In the genomic region with DNA sequence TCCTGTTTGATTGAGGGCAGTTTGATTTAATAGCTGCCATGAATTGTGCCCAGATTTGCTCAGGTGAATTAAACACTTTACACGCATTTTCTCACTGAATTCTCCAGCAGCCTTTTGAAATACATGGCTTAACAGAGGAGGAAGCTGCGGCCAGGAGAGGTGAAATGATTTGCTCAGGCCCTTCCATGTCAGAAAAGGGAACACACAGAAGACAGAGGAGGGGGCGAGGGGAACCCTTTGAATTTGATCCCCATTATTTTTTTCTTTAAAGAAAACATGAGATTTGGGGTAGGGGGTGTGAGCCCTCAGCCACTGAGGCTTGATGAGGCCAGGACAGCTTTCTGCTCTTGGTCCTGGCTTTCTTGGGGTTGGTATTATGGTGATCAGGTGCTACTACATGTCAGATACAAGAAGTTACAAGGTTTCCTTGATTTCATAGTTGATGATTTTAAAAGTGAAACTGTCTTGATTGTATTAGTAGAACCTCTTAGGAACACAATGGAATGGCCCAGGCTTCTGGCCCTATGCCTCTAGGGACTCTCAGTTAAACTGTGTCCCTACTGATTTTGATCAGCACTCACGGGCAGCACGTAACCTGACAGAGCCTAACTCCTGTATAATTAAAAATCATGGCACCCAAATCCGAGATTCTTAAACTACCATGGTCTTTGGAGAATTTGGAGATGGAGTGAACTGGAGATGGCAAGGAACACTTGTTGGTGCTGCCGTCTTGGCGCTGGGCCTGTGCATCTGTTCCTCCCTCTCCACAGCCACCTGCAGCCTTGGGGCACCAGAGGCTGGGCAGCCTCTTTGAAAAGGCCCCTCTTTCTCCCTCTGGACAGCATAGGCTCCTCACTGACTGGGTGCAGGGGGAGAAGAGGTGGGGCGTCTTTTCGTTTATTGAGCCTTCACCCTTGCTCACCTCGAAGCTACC, we compare ENCODE assay signal across 10 cellular contexts.
DNase-seq lines count a peak whose midpoint lies in the region; ATAC-seq and TF ChIP-seq lines count a peak whose summit lies in the region.
"Had no signal": no experiment of that assay in that cellular context is flagged by ENCODE, and none has a peak within 500 bp of the region (broad histone marks: within the 10 kb centered on the region; RNA-seq: fewer than 3 reads in every experiment).

No MANE protein-coding gene starts in this region.

- peak overlapping the region; percentile 43 for H3K27ac ChIP-seq in layer of hippocampus (ENCODE audit: low read depth, low read length)
- H3K27ac ChIP-seq in PC-9 = no peak overlapping the region; the same call in 1 of the 2 replicates
- H3K27ac ChIP-seq: pancreas had no signal

- H3K36me3 Mint-ChIP-seq in IgD-negative memory B cell = peaks cover 4% of the 10 kb centered on the region

- H3K27ac Mint-ChIP-seq in IgD-negative memory B cell = peak overlapping the region; percentile 3 to 89 (median 59)
- H3K27ac Mint-ChIP-seq: activated CD4-positive, alpha-beta T cell treated with anti-CD3 and anti-CD28 coated beads, Interleukin-2, amount 10 ng/mL, durations not matched to agents 24 days and 14 days had no signal

- H3K27me3 ChIP-seq in layer of hippocampus (ENCODE audit: control insufficient read depth, insufficient read depth, low read length) (no peaks in the 10 kb centered on the region), PC-9 (ENCODE audit: insufficient read depth, low read depth) (no peaks in the 10 kb centered on the region)
- H3K27me3 ChIP-seq: pancreas had no signal

- no peak overlapping the region for H3K4me3 ChIP-seq in PC-9
- H3K4me3 ChIP-seq: pancreas had no signal

- CTCF ChIA-PET in PC-9 (lab: Charles Lee) = no interaction called here

- DNase-seq in DMS79 treated with DMSO at 0.1 percent for 48 hours (lab: John Stamatoyannopoulos, UW) (peak; percentile 55), PC-9 (no peak), NCI-H187 (lab: John Stamatoyannopoulos, UW) (no peak), H4 (ENCODE audit: low spot score) (no peak)
- DNase-seq: activated CD4-positive, alpha-beta T cell treated with anti-CD3 and anti-CD28 coated beads, Interleukin-2, amount 10 ng/mL, durations not matched to agents 24 days and 14 days had no signal

- H3K4me2 ChIP-seq in PC-9 = no peak overlapping the region

- no peaks in the 10 kb centered on the region for H3K4me1 ChIP-seq in PC-9 (replicated peaks; ENCODE audit: insufficient read depth)

- no peaks in the 10 kb centered on the region for H3K27me3 Mint-ChIP-seq in IgD-negative memory B cell

- H2AFZ ChIP-seq in PC-9 = no peak overlapping the region

- H3K36me3 ChIP-seq in PC-9 (ENCODE audit: low read depth) = peaks cover 26% of the 10 kb centered on the region
- H3K36me3 ChIP-seq: pancreas had no signal

- no peak for TF ChIP-seq CTCF in PC-9 (conservative IDR thresholded peaks at IDR 0.05)

- no peaks in the 10 kb centered on the region for H3K9me2 ChIP-seq in PC-9 (ENCODE audit: insufficient read depth)

- H4K20me1 ChIP-seq in PC-9 (ENCODE audit: insufficient read depth) = 0 out of 2 replicates have a peak, but pooled peaks cover 13% of the 10 kb centered on the region

- H3K4me1 Mint-ChIP-seq in IgD-negative memory B cell = peaks cover 56 to 73% (median 57%) of the 10 kb centered on the region in 3 donors
- H3K4me1 Mint-ChIP-seq: activated CD4-positive, alpha-beta T cell treated with anti-CD3 and anti-CD28 coated beads, Interleukin-2, amount 10 ng/mL, durations not matched to agents 24 days and 14 days had no signal

- intact Hi-C loops in PC-9 (cut with micrococcal nuclease; ENCODE audit: unreplicated experiment) = no loop called here

- peaks cover 28% of the 10 kb centered on the region for H3K9me3 ChIP-seq in PC-9 (ENCODE audit: insufficient read depth, low read depth)
- H3K9me3 ChIP-seq: pancreas had no signal

- POLR2A ChIA-PET in PC-9 (lab: Charles Lee; ENCODE audit: unreplicated experiment) = interaction anchor here (0.5 kb wide), 1 partner anchor 26 kb away, joined by 7 read pairs; no protein-coding TSS in a partner anchor

- peaks cover 0 to 2% (median 0%) of the 10 kb centered on the region in 3 donors for H3K9me3 Mint-ChIP-seq in IgD-negative memory B cell
- H3K9me3 Mint-ChIP-seq: activated CD4-positive, alpha-beta T cell treated with anti-CD3 and anti-CD28 coated beads, Interleukin-2, amount 10 ng/mL, durations not matched to agents 24 days and 14 days had no signal

- peaks cover 98% of the 10 kb centered on the region for H3K79me2 ChIP-seq in PC-9 (ENCODE audit: low read depth)

- ATAC-seq in GM21447 (IDR thresholded peaks at IDR 0.05; ENCODE audit: unreplicated experiment) (peak; percentile 55), HG03457 (IDR thresholded peaks at IDR 0.05; ENCODE audit: unreplicated experiment) (no peak)

- peaks cover 8% of the 10 kb centered on the region for H3F3A ChIP-seq in PC-9 (ENCODE audit: insufficient read depth, low read depth)

- BruUV-seq in PC-9 (replicated peaks; lab: Mats Ljungman, UMichigan) = no TSS peak

- H3K4me3 Mint-ChIP-seq in IgD-negative memory B cell = peak overlapping the region in 2 of 4 donors; percentile 67 to 85
- H3K4me3 Mint-ChIP-seq: activated CD4-positive, alpha-beta T cell treated with anti-CD3 and anti-CD28 coated beads, Interleukin-2, amount 10 ng/mL, durations not matched to agents 24 days and 14 days had no signal
